In genomic region chr10:3439183-3439582, GRCh38 we compare ENCODE assay signal across 2 cellular contexts.
TF ChIP-seq lines count a peak whose summit lies in the region.

No MANE protein-coding gene starts in this region.

TF ChIP-seq in HepG2, 621 proteins besides CTCF, POLR2A, EP300 and RAD21:
- no peak for TF ChIP-seq SCMH1 (CRISPR knock-in tag; IDR thresholded peaks at IDR 0.05; ENCODE audit: borderline replicate concordance)
- TF ChIP-seq ZNF556 (CRISPR knock-in tag; IDR thresholded peaks at IDR 0.05; ENCODE audit: borderline replicate concordance) = peak; percentile 95

TF ChIP-seq in IMR-90, 13 proteins besides CTCF, POLR2A, EP300 and RAD21:
- TF ChIP-seq NFE2L2 (IDR thresholded peaks at IDR 0.05; ENCODE audit: low read depth, low read length) = no peak
- no peak for TF ChIP-seq MAFK (IDR thresholded peaks at IDR 0.05; ENCODE audit: low read depth, low read length)
- TF ChIP-seq MAZ (IDR thresholded peaks at IDR 0.05; ENCODE audit: borderline replicate concordance, low read depth, low read length) = no peak
- TF ChIP-seq SMC3 (IDR thresholded peaks at IDR 0.05; ENCODE audit: low read depth, low read length) = no peak
- TF ChIP-seq BHLHE40 (IDR thresholded peaks at IDR 0.05; ENCODE audit: low read depth, low read length) = no peak
- no peak for TF ChIP-seq ELK1 (IDR thresholded peaks at IDR 0.05; ENCODE audit: borderline replicate concordance, low read depth, low read length)
- no peak for TF ChIP-seq RCOR1 (IDR thresholded peaks at IDR 0.05; ENCODE audit: insufficient replicate concordance, low read length)
- no peak for TF ChIP-seq MXI1 (IDR thresholded peaks at IDR 0.05; ENCODE audit: borderline replicate concordance, low read depth, low read length)
- TF ChIP-seq CHD1 (IDR thresholded peaks at IDR 0.05; ENCODE audit: low read depth, low read length) = no peak
